Comparison of ENCODE assay signal across 11 cellular contexts in genomic region chr1:15290382-15290781, GRCh38. TPM values are rescaled to one million over a fixed set of nuclear protein-coding genes. Genes with fewer than 3 reads are reported as not detected.
DNase-seq lines count a peak whose midpoint lies in the region; ATAC-seq and TF ChIP-seq lines count a peak whose summit lies in the region.
"Had no signal": no experiment of that assay in that cellular context is flagged by ENCODE, and none has a peak within 500 bp of the region (broad histone marks: within the 10 kb centered on the region; RNA-seq: fewer than 3 reads in every experiment).

No MANE protein-coding gene starts in this region.

- peaks cover 0 to 6% (median 0%) of the 10 kb centered on the region in 7 donors for H3K27me3 ChIP-seq in spleen (replicated peaks in 1 of 7)
- H3K27me3 ChIP-seq: cardiac muscle cell had no signal

- DNase-seq in Caki2 (ENCODE audit: low read depth) (peak; percentile 13), HFFc6 (peak; percentile 63), iris pigment epithelial cell (ENCODE audit: low read depth) (peak; percentile 91), middle frontal gyrus (ENCODE audit: extremely low spot score, low spot score) (no peak), spleen (no peak)
- no peak for DNase-seq in activated naive CD8-positive, alpha-beta T cell treated with anti-CD3 and anti-CD28 coated beads for 36 hours
- DNase-seq: H9, NCI-H2029 had no signal

- peaks cover 13% of the 10 kb centered on the region for H3K4me1 Mint-ChIP-seq in HFFc6 (ENCODE audit: low read depth)
- peaks cover 7% of the 10 kb centered on the region for H3K4me1 Mint-ChIP-seq in activated naive CD8-positive, alpha-beta T cell treated with anti-CD3 and anti-CD28 coated beads for 36 hours
- H3K4me1 Mint-ChIP-seq: H9 had no signal

- 74 to 87% (median 84%) methylated on average over 9 of the region's 9 CpGs for WGBS in spleen, 5 donors

- TF ChIP-seq POLR2A in spleen (IDR thresholded peaks at IDR 0.05): no peak

- no peaks in the 10 kb centered on the region for H3K36me3 Mint-ChIP-seq in HFFc6 (ENCODE audit: low read depth)
- no peaks in the 10 kb centered on the region for H3K36me3 Mint-ChIP-seq in activated naive CD8-positive, alpha-beta T cell treated with anti-CD3 and anti-CD28 coated beads for 36 hours

- peaks cover 0 to 10% (median 2%) of the 10 kb centered on the region in 8 donors for H3K9me3 ChIP-seq in spleen

- TF ChIP-seq CTCF in HFFc6 (IDR thresholded peaks at IDR 0.05) (no peak), spleen (IDR thresholded peaks at IDR 0.05 in 8 of 11, conservative IDR thresholded peaks at IDR 0.05 in 3 of 11) (no peak)

- no peaks in the 10 kb centered on the region for H3K36me3 ChIP-seq in spleen
- H3K36me3 ChIP-seq: cardiac muscle cell had no signal

- intact Hi-C loops in spleen (cut with DNase I; ENCODE audit: low total_unique reads): no loop called here

- no peaks in the 10 kb centered on the region for H3K9me3 Mint-ChIP-seq in HFFc6
- peaks cover 1% of the 10 kb centered on the region for H3K9me3 Mint-ChIP-seq in activated naive CD8-positive, alpha-beta T cell treated with anti-CD3 and anti-CD28 coated beads for 36 hours
- H3K9me3 Mint-ChIP-seq: H9 had no signal

- H3K4me3 Mint-ChIP-seq in HFFc6: no peak overlapping the region
- no peak overlapping the region for H3K4me3 Mint-ChIP-seq in activated naive CD8-positive, alpha-beta T cell treated with anti-CD3 and anti-CD28 coated beads for 36 hours
- H3K4me3 Mint-ChIP-seq: H9 had no signal

- H3K4me3 ChIP-seq in spleen: no peak overlapping the region
- H3K4me3 ChIP-seq: cardiac muscle cell had no signal

- ATAC-seq in GM21529 (IDR thresholded peaks at IDR 0.05; ENCODE audit: unreplicated experiment): no peak

- peak overlapping the region; percentile 74 for H3K27ac Mint-ChIP-seq in HFFc6
- H3K27ac Mint-ChIP-seq in activated naive CD8-positive, alpha-beta T cell treated with anti-CD3 and anti-CD28 coated beads for 36 hours: peak overlapping the region; percentile 43
- H3K27ac Mint-ChIP-seq: H9 had no signal

- H3K4me1 ChIP-seq in spleen: no peaks in the 10 kb centered on the region

- no peak overlapping the region for H3K27ac ChIP-seq in spleen
- H3K27ac ChIP-seq: cardiac muscle cell, epithelial cell of prostate had no signal

- in situ Hi-C loops in Caki2 (cut with HindIII; ENCODE audit: low pct_unique_long_range_greater_than_20kb, low sequenced_read_pairs): no loop called here

- H3K27me3 Mint-ChIP-seq in HFFc6 (ENCODE audit: insufficient read depth): peaks cover 7% of the 10 kb centered on the region
- peaks cover 17% of the 10 kb centered on the region for H3K27me3 Mint-ChIP-seq in activated naive CD8-positive, alpha-beta T cell treated with anti-CD3 and anti-CD28 coated beads for 36 hours

RNA-seq across cellular contexts. Expression of gene FHAD1, which starts 43.4 kb away (rescaled TPM):
- 1.2 and 18.0 TPM in 2 replicates for total RNA-seq in Caki2 (2014; rRNA removed; shearing (Covaris generic); ENCODE audit: low replicate concordance)
- total RNA-seq in HFFc6 (2021; fragmentation: NEBNext Ultra II Directional; extraction: Animal tissue kit (Norgen Biotek cat#: 25700)): under 1 TPM in 2 of 6 experiments, not detected in 4; 0.16 to 0.25 TPM
- under 1 TPM; 0.49 to 0.70 TPM for total RNA-seq in activated naive CD8-positive, alpha-beta T cell treated with anti-CD3 and anti-CD28 coated beads for 36 hours
- 1 to 10 TPM in 1 of 7 donors, under 1 TPM in 3, not detected in 3; 0.25 to 1.0 (median 0.28) TPM for total RNA-seq in spleen
- under 1 TPM; 0.22 to 0.43 (median 0.26) TPM for polyA plus RNA-seq in spleen

Comparison
In these comparisons a context has a peak if more than half of its experiments do, and no peak if none do; other contexts are left out.
1. DNase-seq: peak in Caki2 (single experiment), HFFc6 (single experiment) and iris pigment epithelial cell (single experiment); none in activated naive CD8-positive, alpha-beta T cell treated with anti-CD3 and anti-CD28 coated beads for 36 hours (single experiment), middle frontal gyrus (single experiment) and spleen (single experiment).